8 cellular contexts compared by ENCODE assay signal in genomic region chr20:10034717-10035571, GRCh38. TPM values are rescaled to one million over a fixed set of nuclear protein-coding genes. Genes with fewer than 3 reads are reported as not detected.
DNase-seq lines count a peak whose midpoint lies in the region; ATAC-seq and TF ChIP-seq lines count a peak whose summit lies in the region.

Gene ANKEF1, plus strand, starts transcription at chr20:10034987. Its CDS starts 3,315 bp downstream, at chr20:10038302.

- peak; percentile 92 for DNase-seq in NCI-H526 treated with DMSO at 0.1 percent for 48 hours (lab: John Stamatoyannopoulos, UW)
- peak; percentile 21 to 42 (median 21) for DNase-seq in activated CD8-positive, alpha-beta memory T cell treated with anti-CD3 and anti-CD28 coated beads for 48 hours (ENCODE audit: low read depth in 2 of 3, low spot score in 2 of 3)
- DNase-seq in endothelial cell (ENCODE audit: low spot score): peak; percentile 78
- DNase-seq in mesenteric fat pad (ENCODE audit: low spot score): peak; percentile 91
- DNase-seq in stimulated activated CD8-positive, alpha-beta memory T cell treated with anti-CD3 and anti-CD28 coated beads, Interleukin-15, amount 100 ng/mL, for 24 hours (ENCODE audit: low read depth): peak; percentile 38

- no peak within 1 kb of the TSS for H3K27ac Mint-ChIP-seq in endothelial cell (ENCODE audit: unreplicated experiment)

- no peaks in the 10 kb centered on the region for H3K4me1 Mint-ChIP-seq in endothelial cell (ENCODE audit: unreplicated experiment)

- peak; percentile 92 for ATAC-seq in GM19395 (IDR thresholded peaks at IDR 0.05; ENCODE audit: unreplicated experiment)
- peak; percentile 88 for ATAC-seq in HG03558 (IDR thresholded peaks at IDR 0.05; ENCODE audit: extremely low read depth, unreplicated experiment)

- no peaks in the 10 kb centered on the region for H3K9me3 ChIP-seq in BLaER1

- H4K20me1 ChIP-seq in BLaER1: no peaks in the 10 kb centered on the region

- 0 out of 2 replicates have a peak, but pooled peaks cover 7% of the 10 kb centered on the region for H3K4me1 ChIP-seq in BLaER1

- no peaks in the 10 kb centered on the region for H3K36me3 Mint-ChIP-seq in endothelial cell (ENCODE audit: low read depth, unreplicated experiment)

- no peaks in the 10 kb centered on the region for H3K9me3 Mint-ChIP-seq in endothelial cell (ENCODE audit: unreplicated experiment)

- TF ChIP-seq CTCF in endothelial cell (IDR thresholded peaks at IDR 0.05; ENCODE audit: unreplicated experiment): no peak

- no peak within 1 kb of the TSS for H3K9ac ChIP-seq in BLaER1

- H3K27me3 ChIP-seq in BLaER1: no peaks in the 10 kb centered on the region

- H3K4me3 Mint-ChIP-seq in endothelial cell (ENCODE audit: unreplicated experiment): peak within 1 kb of the TSS; percentile 65

- H3K4me3 ChIP-seq in BLaER1: peak within 1 kb of the TSS; percentile 67

- peak within 1 kb of the TSS; percentile 53 for H3K4me2 ChIP-seq in BLaER1

- H3K27me3 Mint-ChIP-seq in endothelial cell (ENCODE audit: unreplicated experiment): no peaks in the 10 kb centered on the region

- no peak within 1 kb of the TSS for H3K27ac ChIP-seq in BLaER1

- H3K36me3 ChIP-seq in BLaER1: no peaks in the 10 kb centered on the region

RNA-seq across cellular contexts. Expression of gene ANKEF1, which starts in this region (rescaled TPM):
- 1.2 TPM for total RNA-seq in endothelial cell (ENCODE audit: unreplicated experiment)
- total RNA-seq in mesenteric fat pad: 4.9 TPM

Comparison
In these comparisons a context has a peak if more than half of its experiments do, and no peak if none do; other contexts are left out.
1. DNase-seq: peak in every context shown above with its lines; median percentile 92 in NCI-H526 treated with DMSO at 0.1 percent for 48 hours; 91 in mesenteric fat pad; 78 in endothelial cell; 38 in stimulated activated CD8-positive, alpha-beta memory T cell treated with anti-CD3 and anti-CD28 coated beads, Interleukin-15, amount 100 ng/mL, for 24 hours; 21 in activated CD8-positive, alpha-beta memory T cell treated with anti-CD3 and anti-CD28 coated beads for 48 hours.